In the genomic region with DNA sequence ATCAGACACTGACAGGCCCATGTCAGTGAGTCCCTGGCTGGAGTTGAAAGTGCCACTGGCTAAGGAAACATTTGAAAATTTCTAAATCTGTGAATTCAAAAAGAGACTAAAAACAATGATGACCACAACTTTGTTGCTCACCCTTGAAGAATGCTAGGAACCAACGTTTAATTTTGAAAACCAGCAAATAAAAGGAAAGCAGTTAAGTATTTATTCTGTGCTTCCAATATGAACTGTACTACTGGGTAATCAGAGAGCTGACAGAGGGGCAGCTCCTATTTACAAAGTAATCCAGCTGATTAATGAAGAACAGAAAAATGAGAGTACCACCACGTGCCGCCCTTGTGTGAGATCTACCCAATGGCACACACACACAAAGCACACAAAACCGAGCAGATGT, we compare ENCODE assay signal across 16 cellular contexts. TPM values are rescaled to one million over a fixed set of nuclear protein-coding genes. Genes with fewer than 3 reads are reported as not detected.
DNase-seq lines count a peak whose midpoint lies in the region; ATAC-seq and TF ChIP-seq lines count a peak whose summit lies in the region.
"Had no signal": no experiment of that assay in that cellular context is flagged by ENCODE, and none has a peak within 500 bp of the region (broad histone marks: within the 10 kb centered on the region; RNA-seq: fewer than 3 reads in every experiment).

No MANE protein-coding gene starts in this region.

- TF ChIP-seq CTCF in A673 (conservative IDR thresholded peaks at IDR 0.05; ENCODE audit: low read depth, low read length), result no peak
- no peak for TF ChIP-seq CTCF in GM23338 (conservative IDR thresholded peaks at IDR 0.05; ENCODE audit: low read depth in 2 of 2)

- intact Hi-C loops in A673 (cut with micrococcal nuclease; ENCODE audit: unreplicated experiment), result no loop called here

- CTCF ChIA-PET in A673 (lab: Charles Lee), result no interaction called here

- H3K4me2 ChIP-seq in GM23338 (no peak overlapping the region), Karpas-422 (ENCODE audit: low read depth, low read length, poor library complexity, severe bottlenecking) (no peak overlapping the region)

- H3K36me3 Mint-ChIP-seq in GM23338 (ENCODE audit: low read depth), result no peaks in the 10 kb centered on the region; the same call in 2 of the 3 replicates
- H3K36me3 Mint-ChIP-seq: stimulated activated effector memory CD8-positive, alpha-beta T cell treated with anti-CD3 and anti-CD28 coated beads, Interleukin-12 subunit alpha, Interleukin-12 subunit beta, amount 100 ng/mL, for 72 hours had no signal

- H3K27ac Mint-ChIP-seq in GM23338, result no peak overlapping the region
- H3K27ac Mint-ChIP-seq: endodermal cell; stimulated activated effector memory CD8-positive, alpha-beta T cell treated with anti-CD3 and anti-CD28 coated beads, Interleukin-12 subunit alpha, Interleukin-12 subunit beta, amount 100 ng/mL, for 72 hours had no signal

- no peaks in the 10 kb centered on the region for H4K20me1 ChIP-seq in GM23338 (replicated peaks; ENCODE audit: insufficient read depth)
- no peaks in the 10 kb centered on the region for H4K20me1 ChIP-seq in Karpas-422 (ENCODE audit: insufficient read depth, low read depth, low read length)

- no peaks in the 10 kb centered on the region for H3K27me3 ChIP-seq in A673 (replicated peaks; ENCODE audit: insufficient read depth, low read depth, low read length, poor library complexity)
- H3K27me3 ChIP-seq in GM23338 (ENCODE audit: insufficient read depth), result no peaks in the 10 kb centered on the region
- no peaks in the 10 kb centered on the region for H3K27me3 ChIP-seq in Karpas-422 (ENCODE audit: low read length)

- BruUV-seq in A673 (replicated peaks; lab: Mats Ljungman, UMichigan), result no TSS peak

- H2AFZ ChIP-seq in GM23338, result no peak overlapping the region
- no peak overlapping the region for H2AFZ ChIP-seq in Karpas-422 (ENCODE audit: low read length)

- no peaks in the 10 kb centered on the region for H3F3A ChIP-seq in GM23338 (replicated peaks; ENCODE audit: low read depth)

- POLR2A ChIA-PET in A673 (lab: Charles Lee; ENCODE audit: low non-redundant PET), result no interaction called here

- no peaks in the 10 kb centered on the region for H3K79me2 ChIP-seq in GM23338 (replicated peaks; ENCODE audit: insufficient read depth)
- H3K79me2 ChIP-seq in Karpas-422 (ENCODE audit: low read length), result no peaks in the 10 kb centered on the region

- H3K9me3 ChIP-seq in A673 (ENCODE audit: low read depth, low read length, poor library complexity, severe bottlenecking) (no peaks in the 10 kb centered on the region), Karpas-422 (ENCODE audit: low read length) (no peaks in the 10 kb centered on the region)

- no peaks in the 10 kb centered on the region for H3K4me1 Mint-ChIP-seq in GM23338
- H3K4me1 Mint-ChIP-seq: stimulated activated effector memory CD8-positive, alpha-beta T cell treated with anti-CD3 and anti-CD28 coated beads, Interleukin-12 subunit alpha, Interleukin-12 subunit beta, amount 100 ng/mL, for 72 hours had no signal

- H3K36me3 ChIP-seq in A673 (ENCODE audit: insufficient read depth, low read length, poor library complexity, severe bottlenecking), result no peaks in the 10 kb centered on the region
- no peaks in the 10 kb centered on the region for H3K36me3 ChIP-seq in GM23338 (ENCODE audit: insufficient read depth)
- no peaks in the 10 kb centered on the region for H3K36me3 ChIP-seq in Karpas-422 (ENCODE audit: insufficient read depth, low read length)

- H3K9me2 ChIP-seq in GM23338 (ENCODE audit: insufficient read depth) (no peaks in the 10 kb centered on the region), Karpas-422 (replicated peaks; ENCODE audit: insufficient read depth, low read length) (no peaks in the 10 kb centered on the region)

- H3K4me1 ChIP-seq in A673 (ENCODE audit: insufficient read depth, low read length, poor library complexity, severe bottlenecking) (peaks cover 11% of the 10 kb centered on the region), GM23338 (ENCODE audit: insufficient read depth) (no peaks in the 10 kb centered on the region), Karpas-422 (ENCODE audit: low read length) (no peaks in the 10 kb centered on the region)

- peak overlapping the region; percentile 10 for H3K27ac ChIP-seq in A673 (ENCODE audit: low read depth, low read length, poor library complexity, severe bottlenecking)
- H3K27ac ChIP-seq in GM23338 (ENCODE audit: low read depth), result no peak overlapping the region
- H3K27ac ChIP-seq in Karpas-422 (ENCODE audit: low read length), result no peak overlapping the region
- H3K27ac ChIP-seq: HL-60 had no signal

- DNase-seq in A673 (ENCODE audit: low spot score) (no peak), HCEC 1CT (peak; percentile 63), amniotic epithelial cell (ENCODE audit: low read depth) (peak; percentile 39), hepatic stellate cell (ENCODE audit: low spot score) (peak; percentile 77), COLO829 (ENCODE audit: low spot score) (no peak), GM23338 (ENCODE audit: low spot score) (no peak), Karpas-422 (no peak)
- DNase-seq: activated CD4-positive, alpha-beta T cell treated with anti-CD3 and anti-CD28 coated beads for 48 hours; aorta; DMS79 treated with DMSO at 0.1 percent for 48 hours; endodermal cell; posterior cingulate gyrus; stimulated activated CD4-positive, alpha-beta T cell treated with anti-CD3 and anti-CD28 coated beads, Interleukin-4, amount 100 ng/mL, for 1 hour had no signal

- H3K9me3 Mint-ChIP-seq in GM23338, result no peaks in the 10 kb centered on the region
- H3K9me3 Mint-ChIP-seq: endodermal cell; stimulated activated effector memory CD8-positive, alpha-beta T cell treated with anti-CD3 and anti-CD28 coated beads, Interleukin-12 subunit alpha, Interleukin-12 subunit beta, amount 100 ng/mL, for 72 hours had no signal

- ATAC-seq in GM23338, result no peak
- ATAC-seq in HG02610 (IDR thresholded peaks at IDR 0.05; ENCODE audit: unreplicated experiment), result no peak
- ATAC-seq: stimulated activated effector memory CD8-positive, alpha-beta T cell treated with anti-CD3 and anti-CD28 coated beads, Interleukin-12 subunit alpha, Interleukin-12 subunit beta, amount 100 ng/mL, for 72 hours had no signal

- H3K9ac ChIP-seq in Karpas-422 (ENCODE audit: low read length), result no peak overlapping the region

- H3K4me3 ChIP-seq in A673 (ENCODE audit: low read depth, low read length, poor library complexity, severe bottlenecking), result no peak overlapping the region
- H3K4me3 ChIP-seq in GM23338, result no peak overlapping the region
- no peak overlapping the region for H3K4me3 ChIP-seq in Karpas-422 (ENCODE audit: low read length)

- H3K27me3 Mint-ChIP-seq in GM23338 (ENCODE audit: insufficient read depth, low read depth, poor library complexity), result peaks cover 5% of the 10 kb centered on the region

- H3K4me3 Mint-ChIP-seq in GM23338, result no peak overlapping the region
- H3K4me3 Mint-ChIP-seq: endodermal cell; stimulated activated effector memory CD8-positive, alpha-beta T cell treated with anti-CD3 and anti-CD28 coated beads, Interleukin-12 subunit alpha, Interleukin-12 subunit beta, amount 100 ng/mL, for 72 hours had no signal

TF ChIP-seq in GM23338, 12 proteins besides CTCF, POLR2A, EP300 and RAD21 (continues in another document):
- TF ChIP-seq CREB1 (CRISPR knock-in tag; IDR thresholded peaks at IDR 0.05; ENCODE audit: low read depth) (no peak), NANOG (IDR thresholded peaks at IDR 0.05; ENCODE audit: borderline replicate concordance) (no peak), EZH2phosphoT487 (IDR thresholded peaks at IDR 0.05; ENCODE audit: unreplicated experiment) (no peak)
- TF ChIP-seq, protein P1, sequence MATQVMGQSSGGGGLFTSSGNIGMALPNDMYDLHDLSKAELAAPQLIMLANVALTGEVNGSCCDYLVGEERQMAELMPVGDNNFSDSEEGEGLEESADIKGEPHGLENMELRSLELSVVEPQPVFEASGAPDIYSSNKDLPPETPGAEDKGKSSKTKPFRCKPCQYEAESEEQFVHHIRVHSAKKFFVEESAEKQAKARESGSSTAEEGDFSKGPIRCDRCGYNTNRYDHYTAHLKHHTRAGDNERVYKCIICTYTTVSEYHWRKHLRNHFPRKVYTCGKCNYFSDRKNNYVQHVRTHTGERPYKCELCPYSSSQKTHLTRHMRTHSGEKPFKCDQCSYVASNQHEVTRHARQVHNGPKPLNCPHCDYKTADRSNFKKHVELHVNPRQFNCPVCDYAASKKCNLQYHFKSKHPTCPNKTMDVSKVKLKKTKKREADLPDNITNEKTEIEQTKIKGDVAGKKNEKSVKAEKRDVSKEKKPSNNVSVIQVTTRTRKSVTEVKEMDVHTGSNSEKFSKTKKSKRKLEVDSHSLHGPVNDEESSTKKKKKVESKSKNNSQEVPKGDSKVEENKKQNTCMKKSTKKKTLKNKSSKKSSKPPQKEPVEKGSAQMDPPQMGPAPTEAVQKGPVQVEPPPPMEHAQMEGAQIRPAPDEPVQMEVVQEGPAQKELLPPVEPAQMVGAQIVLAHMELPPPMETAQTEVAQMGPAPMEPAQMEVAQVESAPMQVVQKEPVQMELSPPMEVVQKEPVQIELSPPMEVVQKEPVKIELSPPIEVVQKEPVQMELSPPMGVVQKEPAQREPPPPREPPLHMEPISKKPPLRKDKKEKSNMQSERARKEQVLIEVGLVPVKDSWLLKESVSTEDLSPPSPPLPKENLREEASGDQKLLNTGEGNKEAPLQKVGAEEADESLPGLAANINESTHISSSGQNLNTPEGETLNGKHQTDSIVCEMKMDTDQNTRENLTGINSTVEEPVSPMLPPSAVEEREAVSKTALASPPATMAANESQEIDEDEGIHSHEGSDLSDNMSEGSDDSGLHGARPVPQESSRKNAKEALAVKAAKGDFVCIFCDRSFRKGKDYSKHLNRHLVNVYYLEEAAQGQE (IDR thresholded peaks at IDR 0.05; ENCODE audit: unreplicated experiment), result no peak

RNA-seq across cellular contexts. Expression of a gene that starts 33.8 kb away (rescaled TPM):
- 465 and 474 TPM in 2 replicates for total RNA-seq in A673 (2021)
- total RNA-seq in GM23338 (2014; rRNA removed; shearing (Covaris generic)), result 87.5 and 129 TPM in 2 replicates
- polyA plus RNA-seq in GM23338 (2016; fragmentation: Nextera tagmentation; extraction: Ambion mirVana), result 1,174 and 1,292 TPM in 2 replicates
- 85.4 and 112 TPM in 2 replicates for total RNA-seq in Karpas-422 (2014; rRNA removed; shearing (Covaris generic); ENCODE audit: low replicate concordance)

RNA-seq across cellular contexts. Expression of a gene that starts 44.7 kb away (rescaled TPM):
- total RNA-seq in A673 (2021), result 13.1 and 14.2 TPM in 2 replicates
- total RNA-seq in GM23338 (2014; rRNA removed; shearing (Covaris generic)), result 21.4 and 25.4 TPM in 2 replicates
- polyA plus RNA-seq in GM23338 (2016; fragmentation: Nextera tagmentation; extraction: Ambion mirVana), result 10.5 and 11.3 TPM in 2 replicates
- total RNA-seq in Karpas-422 (2014; rRNA removed; shearing (Covaris generic); ENCODE audit: low replicate concordance), result not detected in 2 replicates

Comparison
In these comparisons a context has a peak if more than half of its experiments do, and no peak if none do; other contexts are left out.
1. DNase-seq: peak in HCEC 1CT (single experiment), amniotic epithelial cell (single experiment) and hepatic stellate cell (single experiment); none in A673 (single experiment), COLO829 (single experiment), GM23338 (single experiment) and Karpas-422 (single experiment).
2. RNA of a gene that starts 44.7 kb away (total RNA-seq): 21.4 to 25.4 TPM in GM23338 and 13.1 to 14.2 TPM in A673; not detected in Karpas-422; every median in the first group is over 10 times any median in the second.